8 cellular contexts compared by ENCODE assay signal in genomic region chr4:2441393-2442174, GRCh38. TPM values are rescaled to one million over a fixed set of nuclear protein-coding genes. Genes with fewer than 3 reads are reported as not detected.
A peak's percentile ranks its signal among the peaks of the same experiment; 100 is the strongest.
DNase-seq lines count a peak whose midpoint lies in the region; ATAC-seq and TF ChIP-seq lines count a peak whose summit lies in the region.

No MANE protein-coding gene starts in this region.

- H4K8ac ChIP-seq in mesenchymal stem cell (ENCODE audit: low read length), result no peak overlapping the region

- H3K27ac ChIP-seq in colonic mucosa, result no peak overlapping the region
- no peak overlapping the region for H3K27ac ChIP-seq in mesenchymal stem cell (ENCODE audit: low read length, poor library complexity, severe bottlenecking)

- peak; percentile 81 for ATAC-seq in HG02588 (IDR thresholded peaks at IDR 0.05; ENCODE audit: unreplicated experiment)
- peak; percentile 95 for ATAC-seq in stimulated activated naive B cell treated with anti-CD40 and anti-IgM and Interleukin-4, amounts not matched to agents 10 μg/mL and 1 μg/mL and 100 μg/mL, for 72 hours (replicated peaks)

- no peak overlapping the region for H4K91ac ChIP-seq in mesenchymal stem cell (ENCODE audit: low read length)

- H3K4ac ChIP-seq in mesenchymal stem cell (ENCODE audit: low read depth in 1 of 2, low read length in 2 of 2), result no peak overlapping the region

- H2BK15ac ChIP-seq in mesenchymal stem cell (ENCODE audit: low read depth, poor library complexity, severe bottlenecking), result no peak overlapping the region

- intact Hi-C loops in colonic mucosa (cut with DNase I), result loop anchor here (5.0 kb wide), 2 partner anchors 159 to 219 kb away; no protein-coding TSS in a partner anchor

- no peak overlapping the region for H3K14ac ChIP-seq in mesenchymal stem cell (ENCODE audit: low read length in 2 of 2)

- WGBS in mesenchymal stem cell, result 59% methylated on average over 14 of the region's 14 CpGs

- no peak overlapping the region for H2BK120ac ChIP-seq in mesenchymal stem cell (ENCODE audit: low read depth, low read length)

- peaks cover 3 to 8% of the 10 kb centered on the region in 2 donors for H3K4me1 Mint-ChIP-seq in stimulated activated naive B cell treated with anti-CD40 and anti-IgM and Interleukin-4, amounts not matched to agents 10 μg/mL and 1 μg/mL and 100 μg/mL, for 72 hours

- peaks cover 0 to 4% of the 10 kb centered on the region in 2 donors for H3K27me3 Mint-ChIP-seq in stimulated activated naive B cell treated with anti-CD40 and anti-IgM and Interleukin-4, amounts not matched to agents 10 μg/mL and 1 μg/mL and 100 μg/mL, for 72 hours

- H3K4me3 Mint-ChIP-seq in stimulated activated naive B cell treated with anti-CD40 and anti-IgM and Interleukin-4, amounts not matched to agents 10 μg/mL and 1 μg/mL and 100 μg/mL, for 72 hours, result no peak overlapping the region

- no peaks in the 10 kb centered on the region for H3K27me3 ChIP-seq in colonic mucosa
- peaks cover 0 to 22% of the 10 kb centered on the region in 2 experiments for H3K27me3 ChIP-seq in mesenchymal stem cell (ENCODE audit: control insufficient read depth in 1 of 2, insufficient read depth in 1 of 2, low read length in 2 of 2)

- H2AK5ac ChIP-seq in mesenchymal stem cell (ENCODE audit: low read length, severe bottlenecking), result no peak overlapping the region

- no peak overlapping the region for H3K23ac ChIP-seq in mesenchymal stem cell (ENCODE audit: low read length in 2 of 2)

- H2BK12ac ChIP-seq in mesenchymal stem cell (ENCODE audit: low read length in 2 of 2), result no peak overlapping the region

- H3K4me2 ChIP-seq in mesenchymal stem cell (ENCODE audit: low read length, poor library complexity, severe bottlenecking), result no peak overlapping the region

- no peak overlapping the region for H3K27ac Mint-ChIP-seq in stimulated activated naive B cell treated with anti-CD40 and anti-IgM and Interleukin-4, amounts not matched to agents 10 μg/mL and 1 μg/mL and 100 μg/mL, for 72 hours

- H3K36me3 Mint-ChIP-seq in stimulated activated naive B cell treated with anti-CD40 and anti-IgM and Interleukin-4, amounts not matched to agents 10 μg/mL and 1 μg/mL and 100 μg/mL, for 72 hours, result no peaks in the 10 kb centered on the region

- no peak overlapping the region for H3K9ac ChIP-seq in colonic mucosa (ENCODE audit: low read depth in 2 of 2, low read length in 2 of 2)
- H3K9ac ChIP-seq in mesenchymal stem cell (ENCODE audit: low read length), result no peak overlapping the region

- H2AFZ ChIP-seq in mesenchymal stem cell (ENCODE audit: low read depth, low read length), result no peak overlapping the region

- peak; percentile 88 for TF ChIP-seq CTCF in colonic mucosa (IDR thresholded peaks at IDR 0.05)

- H3K4me3 ChIP-seq in colonic mucosa, result no peak overlapping the region
- H3K4me3 ChIP-seq in mesenchymal stem cell (ENCODE audit: insufficient read depth in 1 of 2, low read depth in 1 of 2, low read length in 2 of 2), result no peak overlapping the region

- H3K4me1 ChIP-seq in colonic mucosa, result no peaks in the 10 kb centered on the region
- H3K4me1 ChIP-seq in mesenchymal stem cell (ENCODE audit: control insufficient read depth, insufficient read depth, low read depth, low read length), result peaks cover 8% of the 10 kb centered on the region

- peak; percentile 30 to 57 (median 34) for DNase-seq in NCI-H1417 (lab: John Stamatoyannopoulos, UW)
- no peak for DNase-seq in NCI-H1417 treated with DMSO at 0.1 percent for 48 hours (lab: John Stamatoyannopoulos, UW)
- peak; percentile 32 for DNase-seq in NCI-H1694 treated with DMSO at 0.1 percent for 48 hours (lab: John Stamatoyannopoulos, UW)
- peak; percentile 48 for DNase-seq in activated CD4-positive, CD25-positive, alpha-beta regulatory T cell treated with anti-CD3 and anti-CD28 coated beads, Interleukin-2, amount 50 U/mL, for 16 hours (ENCODE audit: low read depth, low spot score)
- DNase-seq in colonic mucosa, result peak; percentile 63
- peak; percentile 57 for DNase-seq in mesenchymal stem cell
- DNase-seq in stimulated activated naive B cell treated with anti-CD40 and anti-IgM and Interleukin-4, amounts not matched to agents 10 μg/mL and 1 μg/mL and 100 μg/mL, for 72 hours, result peak; percentile 67

- H3K9me3 ChIP-seq in colonic mucosa (no peaks in the 10 kb centered on the region), mesenchymal stem cell (ENCODE audit: control insufficient read depth, low read length) (no peaks in the 10 kb centered on the region)

- H2BK5ac ChIP-seq in mesenchymal stem cell (ENCODE audit: low read depth, low read length, poor library complexity, severe bottlenecking), result no peak overlapping the region

- no peak overlapping the region for H3K18ac ChIP-seq in mesenchymal stem cell (ENCODE audit: low read depth in 1 of 2, low read length in 2 of 2)

- no peaks in the 10 kb centered on the region for H3K9me3 Mint-ChIP-seq in stimulated activated naive B cell treated with anti-CD40 and anti-IgM and Interleukin-4, amounts not matched to agents 10 μg/mL and 1 μg/mL and 100 μg/mL, for 72 hours

- H3K79me1 ChIP-seq in mesenchymal stem cell (replicated peaks; ENCODE audit: low read length, poor library complexity, severe bottlenecking), result no peaks in the 10 kb centered on the region

- H3K36me3 ChIP-seq in colonic mucosa, result no peaks in the 10 kb centered on the region
- H3K36me3 ChIP-seq in mesenchymal stem cell (ENCODE audit: control insufficient read depth in 1 of 2, insufficient read depth in 2 of 2, low read depth in 1 of 2, low read length in 2 of 2), result no peaks in the 10 kb centered on the region

RNA-seq across cellular contexts. Expression of gene CFAP99, which starts 22.8 kb away (rescaled TPM):
- under 1 TPM; 0.32 to 0.49 TPM for total RNA-seq in colonic mucosa
- polyA plus RNA-seq in mesenchymal stem cell (2013, experiment 1 of 2), result 0.03 TPM
- polyA plus RNA-seq in mesenchymal stem cell (2013, experiment 2 of 2), result not detected

RNA-seq across cellular contexts. Expression of gene ZFYVE28, which starts 23.1 kb away (rescaled TPM):
- total RNA-seq in colonic mucosa, result 10 to 100 TPM; 29.6 to 31.6 TPM
- polyA plus RNA-seq in mesenchymal stem cell (2013, experiment 1 of 2), result 1.0 TPM
- 1.2 TPM for polyA plus RNA-seq in mesenchymal stem cell (2013, experiment 2 of 2)

RNA-seq across cellular contexts. Expression of gene RNF4, which starts 27.3 kb away (rescaled TPM):
- 10 to 100 TPM; 50.1 to 51.1 TPM for total RNA-seq in colonic mucosa
- 50.8 TPM for polyA plus RNA-seq in mesenchymal stem cell (2013, experiment 1 of 2)
- 49.7 TPM for polyA plus RNA-seq in mesenchymal stem cell (2013, experiment 2 of 2)
